23 cellular contexts compared by ENCODE assay signal in genomic region chr10:60257767-60258428, GRCh38.
A peak's percentile ranks its signal among the peaks of the same experiment; 100 is the strongest.
DNase-seq lines count a peak whose midpoint lies in the region; ATAC-seq and TF ChIP-seq lines count a peak whose summit lies in the region.
"Had no signal": no experiment of that assay in that cellular context is flagged by ENCODE, and none has a peak within 500 bp of the region (broad histone marks: within the 10 kb centered on the region; RNA-seq: fewer than 3 reads in every experiment).

No MANE protein-coding gene starts in this region.

- in situ Hi-C loops in GM23248 (cut with MboI), result no loop called here

- H3K4me1 ChIP-seq in SK-N-SH (ENCODE audit: control insufficient read depth in 1 of 2, insufficient read depth in 2 of 2, low read depth in 1 of 2, low read length in 1 of 2), result peaks cover 0 to 2% of the 10 kb centered on the region in 2 experiments; a peak in 1 of 4 replicates
- peaks cover 12% of the 10 kb centered on the region for H3K4me1 ChIP-seq in ectodermal cell (ENCODE audit: control insufficient read depth, insufficient read depth, low read length)
- no peaks in the 10 kb centered on the region for H3K4me1 ChIP-seq in GM23248 (ENCODE audit: insufficient read depth)
- H3K4me1 ChIP-seq: gastrocnemius medialis had no signal

- no peak overlapping the region for H3K4me3 ChIP-seq in SK-N-SH (ENCODE audit: low read depth in 2 of 2, low read length in 1 of 2)
- no peak overlapping the region for H3K4me3 ChIP-seq in ectodermal cell (ENCODE audit: insufficient read depth, low read depth, low read length)
- H3K4me3 ChIP-seq in GM23248, result no peak overlapping the region
- H3K4me3 ChIP-seq: gastrocnemius medialis, left ventricle myocardium inferior, skin epidermis, stomach had no signal

- H3K4me3 Mint-ChIP-seq in mesothelial cell of epicardium, result no peak overlapping the region

- H3K79me2 ChIP-seq in SK-N-SH (ENCODE audit: insufficient read depth) (no peaks in the 10 kb centered on the region), GM23248 (ENCODE audit: insufficient read depth) (no peaks in the 10 kb centered on the region)
- H3K79me2 ChIP-seq: parathyroid adenoma had no signal

- 82% methylated on average over 3 of the region's 3 CpGs for WGBS in SK-N-SH (ENCODE audit: low lambda C conversion rate)
- 56 to 59% methylated on average over 3 of the region's 3 CpGs for WGBS in ectodermal cell, 2 experiments
- WGBS in GM23248 (ENCODE audit: low coverage in 1 of 2, low lambda C conversion rate in 2 of 2, missing lambda C conversion rate in 2 of 2), 2 experiments, result 57% methylated on average over 3 of the region's 3 CpGs

- H3K27me3 Mint-ChIP-seq in mesothelial cell of epicardium (ENCODE audit: low read depth), result no peaks in the 10 kb centered on the region

- POLR2A ChIA-PET in SK-N-SH (lab: Yijun Ruan, JAX), result no interaction called here

- no peak overlapping the region for H2AFZ ChIP-seq in SK-N-SH (ENCODE audit: low read depth)
- no peak overlapping the region for H2AFZ ChIP-seq in GM23248
- H2AFZ ChIP-seq: parathyroid adenoma had no signal

- H3K27ac Mint-ChIP-seq in mesothelial cell of epicardium, result peak overlapping the region; percentile 77
- H3K27ac Mint-ChIP-seq: activated T-helper 2 cell treated with anti-CD3 and anti-CD28 coated beads, Interferon-gamma antibody, Interleukin-2, Interleukin-4, amounts not matched to agents 10 μg/mL and 5 μg/mL and 100 μg/mL, durations not matched to agents 14 hours and 24 hours and 36 hours had no signal

- no peak for TF ChIP-seq EP300 in SK-N-SH (IDR thresholded peaks at IDR 0.05; ENCODE audit: borderline replicate concordance in 1 of 2, low read depth in 1 of 2, low read length in 1 of 2)

- peaks cover 17% of the 10 kb centered on the region for H3K4me1 Mint-ChIP-seq in mesothelial cell of epicardium

- H3K36me3 ChIP-seq in SK-N-SH (replicated peaks in 1 of 2; ENCODE audit: control insufficient read depth in 1 of 2, insufficient read depth in 2 of 2, low read length in 1 of 2) (peaks cover 2 to 6% of the 10 kb centered on the region in 2 experiments), ectodermal cell (ENCODE audit: control insufficient read depth, insufficient read depth, low read length) (no peaks in the 10 kb centered on the region), GM23248 (ENCODE audit: low read depth) (no peaks in the 10 kb centered on the region)
- H3K36me3 ChIP-seq: gastrocnemius medialis had no signal

- H3K27ac ChIP-seq in SK-N-SH (ENCODE audit: low read depth in 2 of 2, low read length in 1 of 2), result no peak overlapping the region
- H3K27ac ChIP-seq in ectodermal cell (ENCODE audit: insufficient read depth, low read depth, low read length, poor library complexity, severe bottlenecking), result peak overlapping the region; percentile 17
- H3K27ac ChIP-seq in temporal lobe (ENCODE audit: low read depth, low read length), result peak overlapping the region; percentile 19
- no peak overlapping the region for H3K27ac ChIP-seq in GM23248
- H3K27ac ChIP-seq: C4-2B, gastrocnemius medialis, HL-60, left ventricle myocardium inferior, skin epidermis, stomach had no signal

- no peaks in the 10 kb centered on the region for H3K9me2 ChIP-seq in SK-N-SH
- H3K9me2 ChIP-seq in GM23248 (ENCODE audit: insufficient read depth), result no peaks in the 10 kb centered on the region

- H3K9me3 ChIP-seq in SK-N-SH (no peaks in the 10 kb centered on the region), ectodermal cell (ENCODE audit: control insufficient read depth, low read length) (no peaks in the 10 kb centered on the region), GM23248 (ENCODE audit: low read depth) (no peaks in the 10 kb centered on the region)
- H3K9me3 ChIP-seq: gastrocnemius medialis, left ventricle myocardium inferior, stomach had no signal

- CTCF ChIA-PET in SK-N-SH (lab: Yijun Ruan, JAX), result interaction anchor here (0.7 kb wide), 1 partner anchor 13 kb away, joined by 3 read pairs; no protein-coding TSS in a partner anchor

- H3K4me2 ChIP-seq in SK-N-SH (no peak overlapping the region), GM23248 (ENCODE audit: unreplicated experiment) (no peak overlapping the region)

- TF ChIP-seq CTCF in SK-N-SH (IDR thresholded peaks at IDR 0.05) (no peak), mesothelial cell of epicardium (IDR thresholded peaks at IDR 0.05; ENCODE audit: unreplicated experiment) (no peak)

- DNase-seq in SK-N-SH (no peak), mesothelial cell of epicardium (ENCODE audit: low spot score in 2 of 2, unreplicated experiment in 2 of 2) (no peak), 8988T (no peak), GM23248 (no peak)
- DNase-seq: ACHN; activated CD4-positive, alpha-beta T cell treated with anti-CD3 and anti-CD28 coated beads for 48 hours; DMS153; gastrocnemius medialis; KG1; left ventricle myocardium inferior; NCI-H2029; NCI-H446 treated with DMSO at 0.1 percent for 48 hours; stimulated activated CD4-positive, alpha-beta T cell treated with anti-CD3 and anti-CD28 coated beads, Interleukin-2, amount 100 ng/mL, for 48 hours; stomach had no signal

- no peaks in the 10 kb centered on the region for H3K27me3 ChIP-seq in SK-N-SH (ENCODE audit: insufficient read depth)
- H3K27me3 ChIP-seq in ectodermal cell (ENCODE audit: control insufficient read depth, insufficient read depth, low read length, poor library complexity, severe bottlenecking), result no peaks in the 10 kb centered on the region
- H3K27me3 ChIP-seq in GM23248 (replicated peaks; ENCODE audit: insufficient read depth), result no peaks in the 10 kb centered on the region
- H3K27me3 ChIP-seq: gastrocnemius medialis, stomach had no signal

- TF ChIP-seq RAD21 in SK-N-SH (IDR thresholded peaks at IDR 0.05; ENCODE audit: low read length), result no peak

- peaks cover 17% of the 10 kb centered on the region for H3K36me3 Mint-ChIP-seq in mesothelial cell of epicardium

- H4K20me1 ChIP-seq in SK-N-SH (ENCODE audit: insufficient read depth) (no peaks in the 10 kb centered on the region), GM23248 (ENCODE audit: insufficient read depth) (no peaks in the 10 kb centered on the region)

- ATAC-seq in SK-N-SH treated with all-trans-retinoic acid at 6 μM for 48 hours (no peak), GM21576 (IDR thresholded peaks at IDR 0.05; ENCODE audit: unreplicated experiment) (no peak)
- ATAC-seq: gastrocnemius medialis had no signal

- H3F3A ChIP-seq in SK-N-SH (replicated peaks; ENCODE audit: insufficient read depth), result no peaks in the 10 kb centered on the region
- H3F3A ChIP-seq in GM23248 (ENCODE audit: insufficient read depth), result no peaks in the 10 kb centered on the region

- H3K9me3 Mint-ChIP-seq in mesothelial cell of epicardium, result no peaks in the 10 kb centered on the region
- H3K9me3 Mint-ChIP-seq: activated T-helper 2 cell treated with anti-CD3 and anti-CD28 coated beads, Interferon-gamma antibody, Interleukin-2, Interleukin-4, amounts not matched to agents 10 μg/mL and 5 μg/mL and 100 μg/mL, durations not matched to agents 14 hours and 24 hours and 36 hours had no signal

- H3K9ac ChIP-seq in SK-N-SH, result no peak overlapping the region
- H3K9ac ChIP-seq in GM23248, result no peak overlapping the region
- H3K9ac ChIP-seq: parathyroid adenoma had no signal

TF ChIP-seq in SK-N-SH treated with all-trans-retinoic acid at 6 μM for 48 hours, 23 proteins besides CTCF, POLR2A, EP300 and RAD21 (continues in another document):
- TF ChIP-seq ZFP3 (CRISPR knock-in tag; IDR thresholded peaks at IDR 0.05) (no peak), CSDC2 (CRISPR knock-in tag; IDR thresholded peaks at IDR 0.05) (no peak)

TF ChIP-seq in SK-N-SH, 30 proteins besides CTCF, POLR2A, EP300 and RAD21 (continues in another document):
- TF ChIP-seq ELF1 (IDR thresholded peaks at IDR 0.05) (no peak), USF1 (IDR thresholded peaks at IDR 0.05; ENCODE audit: borderline replicate concordance, low read depth) (no peak), USF2 (IDR thresholded peaks at IDR 0.05; ENCODE audit: borderline replicate concordance, low read depth, low read length) (no peak), RXRA (IDR thresholded peaks at IDR 0.05; ENCODE audit: borderline replicate concordance, low read depth) (no peak), NRF1 (IDR thresholded peaks at IDR 0.05; ENCODE audit: low read depth, low read length) (no peak), FOXM1 (IDR thresholded peaks at IDR 0.05; ENCODE audit: low read depth) (no peak), EZH2phosphoT487 (IDR thresholded peaks at IDR 0.05; ENCODE audit: borderline replicate concordance, low read depth) (no peak), POLR2AphosphoS5 (IDR thresholded peaks at IDR 0.05; ENCODE audit: low read depth, low read length) (no peak), TEAD4 (IDR thresholded peaks at IDR 0.05; ENCODE audit: borderline replicate concordance, insufficient read depth) (no peak), PBX3 (IDR thresholded peaks at IDR 0.05) (no peak), MEF2A (IDR thresholded peaks at IDR 0.05; ENCODE audit: borderline replicate concordance, low read depth) (no peak), MXI1 (IDR thresholded peaks at IDR 0.05; ENCODE audit: low read depth, low read length) (no peak), TCF12 (IDR thresholded peaks at IDR 0.05) (no peak), FOXJ3 (CRISPR knock-in tag; IDR thresholded peaks at IDR 0.05) (no peak), JUND (IDR thresholded peaks at IDR 0.05) (no peak)

Comparison
In these comparisons a context has a peak if more than half of its experiments do, and no peak if none do; other contexts are left out.
1. H3K27ac ChIP-seq: peak in ectodermal cell (single experiment) and temporal lobe (single experiment); none in SK-N-SH (0 of 2) and GM23248 (single experiment).